9 cellular contexts compared by ENCODE assay signal in genomic region chr10:74967850-74968620, GRCh38.
DNase-seq lines count a peak whose midpoint lies in the region; ATAC-seq and FAIRE-seq lines count a peak whose summit lies in the region.
"Had no signal": no experiment of that assay in that cellular context is flagged by ENCODE, and none has a peak within 500 bp of the region (broad histone marks: within the 10 kb centered on the region; RNA-seq: fewer than 3 reads in every experiment).

No MANE protein-coding gene starts in this region.

- peaks cover 26% of the 10 kb centered on the region for H3K4me1 Mint-ChIP-seq in activated CD8-positive, alpha-beta memory T cell treated with anti-CD3 and anti-CD28 coated beads, Interleukin-2, amount 10 ng/mL, durations not matched to agents 7 days and 5 days

- no peak for DNase-seq in activated CD8-positive, alpha-beta memory T cell treated with anti-CD3 and anti-CD28 coated beads, Interleukin-2, amount 10 ng/mL, durations not matched to agents 7 days and 5 days
- no peak for DNase-seq in activated CD8-positive, alpha-beta memory T cell treated with anti-CD3 and anti-CD28 coated beads for 24 hours
- DNase-seq in NCI-H2081 treated with DMSO at 0.1 percent for 48 hours (lab: John Stamatoyannopoulos, UW) (peak; percentile 66), adipocyte (ENCODE audit: low read depth) (peak; percentile 26), sciatic nerve (ENCODE audit: low spot score) (no peak), HTR-8/SVneo (ENCODE audit: insufficient read length, low spot score) (no peak), GM19238 (ENCODE audit: insufficient read length, low spot score) (no peak), AG08395 (ENCODE audit: low spot score) (no peak)

- H3K4me3 Mint-ChIP-seq in activated CD8-positive, alpha-beta memory T cell treated with anti-CD3 and anti-CD28 coated beads, Interleukin-2, amount 10 ng/mL, durations not matched to agents 7 days and 5 days, result no peak overlapping the region

- ATAC-seq in activated CD8-positive, alpha-beta memory T cell treated with anti-CD3 and anti-CD28 coated beads, Interleukin-2, amount 10 ng/mL, durations not matched to agents 7 days and 5 days, result no peak
- peak; percentile 48 for ATAC-seq in sciatic nerve

- no peaks in the 10 kb centered on the region for H3K9me3 Mint-ChIP-seq in activated CD8-positive, alpha-beta memory T cell treated with anti-CD3 and anti-CD28 coated beads, Interleukin-2, amount 10 ng/mL, durations not matched to agents 7 days and 5 days (ENCODE audit: low read depth)

- intact Hi-C loops in sciatic nerve (cut with DNase I), result no loop called here

- no peaks in the 10 kb centered on the region for H3K27me3 Mint-ChIP-seq in activated CD8-positive, alpha-beta memory T cell treated with anti-CD3 and anti-CD28 coated beads, Interleukin-2, amount 10 ng/mL, durations not matched to agents 7 days and 5 days

- H3K4me3 ChIP-seq in adipocyte (ENCODE audit: low read length), result no peak overlapping the region
- H3K4me3 ChIP-seq: cardiac muscle cell had no signal

- peaks cover 12% of the 10 kb centered on the region for H3K4me1 ChIP-seq in adipocyte (ENCODE audit: control insufficient read depth, insufficient read depth, low read length)

- H3K27ac Mint-ChIP-seq in activated CD8-positive, alpha-beta memory T cell treated with anti-CD3 and anti-CD28 coated beads, Interleukin-2, amount 10 ng/mL, durations not matched to agents 7 days and 5 days, result peak overlapping the region; percentile 52

- H3K27me3 ChIP-seq in adipocyte (replicated peaks; ENCODE audit: control insufficient read depth, insufficient read depth, low read length), result no peaks in the 10 kb centered on the region
- H3K27me3 ChIP-seq: cardiac muscle cell had no signal

- H3K36me3 Mint-ChIP-seq in activated CD8-positive, alpha-beta memory T cell treated with anti-CD3 and anti-CD28 coated beads, Interleukin-2, amount 10 ng/mL, durations not matched to agents 7 days and 5 days, result peaks cover 15% of the 10 kb centered on the region

- no peaks in the 10 kb centered on the region for H3K9me3 ChIP-seq in adipocyte (ENCODE audit: control insufficient read depth, low read length)

- FAIRE-seq in HTR-8/SVneo (lab: Jason Lieb, UNC), result no peak

- CTCF ChIA-PET in activated CD8-positive, alpha-beta memory T cell treated with anti-CD3 and anti-CD28 coated beads, Interleukin-2, amount 10 ng/mL, durations not matched to agents 7 days and 5 days (lab: Charles Lee), result interaction anchor here (0.8 to 1.4 kb wide), 4 partner anchors 8 to 19 kb away, joined by 3 to 4 read pairs (median 3); no protein-coding TSS in a partner anchor

- H3K9ac ChIP-seq in adipocyte (ENCODE audit: low read length), result no peak overlapping the region

- no peaks in the 10 kb centered on the region for H3K36me3 ChIP-seq in adipocyte (ENCODE audit: control insufficient read depth, insufficient read depth, low read length, severe bottlenecking)
- H3K36me3 ChIP-seq: cardiac muscle cell had no signal

Comparison
In these comparisons a context has a peak if more than half of its experiments do, and no peak if none do; other contexts are left out.
1. DNase-seq: peak in NCI-H2081 treated with DMSO at 0.1 percent for 48 hours (single experiment) and adipocyte (single experiment); none in activated CD8-positive, alpha-beta memory T cell treated with anti-CD3 and anti-CD28 coated beads, Interleukin-2, amount 10 ng/mL, durations not matched to agents 7 days and 5 days (single experiment), activated CD8-positive, alpha-beta memory T cell treated with anti-CD3 and anti-CD28 coated beads for 24 hours (single experiment), sciatic nerve (single experiment), HTR-8/SVneo (single experiment), GM19238 (single experiment) and AG08395 (single experiment).